22 cellular contexts compared by ENCODE assay signal in the genomic region with DNA sequence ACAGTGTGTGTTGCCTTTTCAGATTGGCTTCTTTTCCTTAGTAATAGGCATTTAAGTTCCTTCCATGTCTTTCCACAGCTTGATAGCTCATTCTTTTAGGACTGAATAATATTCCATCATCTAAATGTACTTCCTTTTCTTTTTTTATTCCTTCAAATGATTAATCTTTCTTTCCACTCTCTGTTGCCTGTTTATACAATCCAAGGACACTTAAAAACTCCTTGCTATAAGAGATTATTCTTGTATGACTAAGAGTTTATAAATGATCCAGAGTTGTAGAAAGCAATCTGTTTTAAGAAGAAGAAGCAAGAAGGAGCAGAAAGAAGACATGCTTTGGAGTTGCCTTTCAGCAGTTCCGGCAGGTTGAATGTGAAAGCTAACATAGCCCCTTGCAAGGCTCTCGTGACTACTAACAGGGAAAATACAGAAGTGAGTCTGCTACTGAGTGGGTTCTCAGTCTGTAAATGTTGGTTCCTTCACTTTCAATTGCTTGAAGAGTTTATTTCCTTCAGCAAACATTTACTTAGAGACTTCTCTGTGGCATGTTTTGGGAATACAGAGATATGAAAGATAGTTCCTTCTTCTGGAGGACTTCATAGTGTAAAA.
DNase-seq lines count a peak whose midpoint lies in the region; ATAC-seq and TF ChIP-seq lines count a peak whose summit lies in the region.
"Had no signal": no experiment of that assay in that cellular context is flagged by ENCODE, and none has a peak within 500 bp of the region (broad histone marks: within the 10 kb centered on the region; RNA-seq: fewer than 3 reads in every experiment).

No MANE protein-coding gene starts in this region.

- H3K4me3 ChIP-seq in testis: no peak overlapping the region
- no peak overlapping the region for H3K4me3 ChIP-seq in psoas muscle
- H3K4me3 ChIP-seq: left ventricle myocardium inferior, mucosa of descending colon, vagina had no signal

- peak; percentile 65 for ATAC-seq in GM21360 (IDR thresholded peaks at IDR 0.05; ENCODE audit: unreplicated experiment)
- peak; percentile 70 for ATAC-seq in HG03520 (IDR thresholded peaks at IDR 0.05; ENCODE audit: unreplicated experiment)
- ATAC-seq in sciatic nerve: no peak
- ATAC-seq in psoas muscle: no peak
- ATAC-seq: activated CD8-positive, alpha-beta T cell treated with anti-CD3 and anti-CD28 coated beads for 36 hours; activated T-cell treated with anti-CD3 and anti-CD28 coated beads, Interleukin-2, amount 50 U/mL, for 4 hours; CD8-positive, alpha-beta T cell; esophagus mucosa; mucosa of descending colon had no signal

- no peaks in the 10 kb centered on the region for H3K9me3 ChIP-seq in testis
- H3K9me3 ChIP-seq in psoas muscle: no peaks in the 10 kb centered on the region
- H3K9me3 ChIP-seq: left ventricle myocardium inferior, mucosa of descending colon, vagina had no signal

- no peaks in the 10 kb centered on the region for H3K27me3 ChIP-seq in testis
- H3K27me3 ChIP-seq in psoas muscle (ENCODE audit: insufficient read depth in 3 of 3, low read length in 2 of 3): no peaks in the 10 kb centered on the region
- H3K27me3 ChIP-seq: vagina had no signal

- no peak for TF ChIP-seq POLR2A in testis (IDR thresholded peaks at IDR 0.05)

- no peak overlapping the region for H3K27ac ChIP-seq in testis
- H3K27ac ChIP-seq in psoas muscle: no peak overlapping the region
- H3K27ac ChIP-seq: left ventricle myocardium inferior, vagina had no signal

- H3K36me3 ChIP-seq in testis (ENCODE audit: low read depth, missing control alignments): no peaks in the 10 kb centered on the region
- H3K36me3 ChIP-seq in psoas muscle (ENCODE audit: insufficient read depth in 1 of 2, low read depth in 1 of 2): no peaks in the 10 kb centered on the region
- H3K36me3 ChIP-seq: left ventricle myocardium inferior, vagina had no signal

- intact Hi-C loops in testis (cut with DNase I; ENCODE audit: low total_unique reads): no loop called here
- intact Hi-C loops in sciatic nerve (cut with DNase I): no loop called here
- intact Hi-C loops in psoas muscle (cut with DNase I): no loop called here

- TF ChIP-seq CTCF in testis (IDR thresholded peaks at IDR 0.05) (no peak), psoas muscle (IDR thresholded peaks at IDR 0.05) (no peak)

- WGBS in testis, 2 donors: 79 to 83% methylated on average over 2 of the region's 2 CpGs
- 61 to 92% (median 73%) methylated on average over 2 of the region's 2 CpGs for WGBS in psoas muscle, 3 donors

- DNase-seq in ELR (ENCODE audit: low read depth) (peak; percentile 14), iris pigment epithelial cell (ENCODE audit: low read depth) (peak; percentile 35), T-helper 2 cell (no peak), testis (no peak), sciatic nerve (ENCODE audit: low spot score) (no peak), psoas muscle (no peak)
- DNase-seq: activated CD4-positive, CD25-positive, alpha-beta regulatory T cell; activated CD8-positive, alpha-beta T cell treated with anti-CD3 and anti-CD28 coated beads for 36 hours; activated naive CD4-positive, alpha-beta T cell treated with anti-CD3 and anti-CD28 coated beads for 36 hours; activated T-cell treated with anti-CD3 and anti-CD28 coated beads, Interleukin-2, amount 50 U/mL, for 4 hours; aorta; CD8-positive, alpha-beta T cell; cerebellar nuclear complex; left ventricle myocardium inferior; MM.1S; mucosa of descending colon; NCI-H2227 treated with DMSO at 0.1 percent for 48 hours; substantia nigra had no signal

- H3K4me1 ChIP-seq in testis: no peaks in the 10 kb centered on the region
- H3K4me1 ChIP-seq in psoas muscle: no peaks in the 10 kb centered on the region
- H3K4me1 ChIP-seq: left ventricle myocardium inferior, vagina had no signal

Comparison
In these comparisons a context has a peak if more than half of its experiments do, and no peak if none do; other contexts are left out.
1. DNase-seq: peak in ELR (single experiment) and iris pigment epithelial cell (single experiment); none in T-helper 2 cell (0 of 5), testis (single experiment), sciatic nerve (single experiment) and psoas muscle (0 of 2).
2. ATAC-seq: peak in GM21360 (single experiment) and HG03520 (single experiment); none in sciatic nerve (single experiment) and psoas muscle (0 of 4).